8 cellular contexts compared by ENCODE assay signal in genomic region chr19:53554804-53555203, GRCh38. TPM values are rescaled to one million over a fixed set of nuclear protein-coding genes. Genes with fewer than 3 reads are reported as not detected.
DNase-seq lines count a peak whose midpoint lies in the region; ATAC-seq and FAIRE-seq lines count a peak whose summit lies in the region.
"Had no signal": no experiment of that assay in that cellular context is flagged by ENCODE, and none has a peak within 500 bp of the region (broad histone marks: within the 10 kb centered on the region; RNA-seq: fewer than 3 reads in every experiment).

No MANE protein-coding gene starts in this region.

- H3K4me1 ChIP-seq in right cardiac atrium (ENCODE audit: control insufficient read depth, insufficient read depth, low read length): no peaks in the 10 kb centered on the region
- H3K4me1 ChIP-seq in stomach smooth muscle (ENCODE audit: control insufficient read depth, insufficient read depth, low read length): peaks cover 6% of the 10 kb centered on the region
- H3K4me1 ChIP-seq in HAP-1: no peaks in the 10 kb centered on the region

- in situ Hi-C loops in HAP-1 (cut with MboI; ENCODE audit: low sequenced_read_pairs): no loop called here

- H3K9ac ChIP-seq in stomach smooth muscle (ENCODE audit: low read length in 2 of 2): peak overlapping the region; percentile 79 to 81

- H3K36me3 ChIP-seq in stomach smooth muscle (ENCODE audit: control insufficient read depth in 2 of 2, insufficient read depth in 2 of 2, low read length in 2 of 2): peaks cover 2 to 6% of the 10 kb centered on the region in 2 donors
- no peaks in the 10 kb centered on the region; the same call in 1 of the 2 replicates for H3K36me3 ChIP-seq in HAP-1 (replicated peaks)

- H3K27ac Mint-ChIP-seq in activated naive CD4-positive, alpha-beta T cell treated with anti-CD3 and anti-CD28 coated beads, Interleukin-2, amount 50 U/mL, for 72 hours: peak overlapping the region; percentile 98 to 99

- no peak for FAIRE-seq in GM19239 (lab: Jason Lieb, UNC)

- intact Hi-C loops in right cardiac atrium (cut with DNase I): no loop called here

- H3K36me3 Mint-ChIP-seq in activated naive CD4-positive, alpha-beta T cell treated with anti-CD3 and anti-CD28 coated beads, Interleukin-2, amount 50 U/mL, for 72 hours: peaks cover 17 to 73% of the 10 kb centered on the region in 2 donors

- peak overlapping the region; percentile 53 for H3K27ac ChIP-seq in right cardiac atrium (ENCODE audit: low read length)
- H3K27ac ChIP-seq in stomach smooth muscle (ENCODE audit: low read length): peak overlapping the region; percentile 91

- H3K9me3 Mint-ChIP-seq in activated naive CD4-positive, alpha-beta T cell treated with anti-CD3 and anti-CD28 coated beads, Interleukin-2, amount 50 U/mL, for 72 hours: peaks cover 0 to 2% of the 10 kb centered on the region in 2 donors

- H3K9me3 ChIP-seq in right cardiac atrium (ENCODE audit: control insufficient read depth, low read length) (no peaks in the 10 kb centered on the region), stomach smooth muscle (ENCODE audit: control insufficient read depth in 2 of 2, low read length in 2 of 2) (no peaks in the 10 kb centered on the region), HAP-1 (no peaks in the 10 kb centered on the region)

- DNase-seq in activated naive CD4-positive, alpha-beta T cell treated with anti-CD3 and anti-CD28 coated beads, Interleukin-2, amount 50 U/mL, for 72 hours (ENCODE audit: low spot score in 2 of 2): no peak
- no peak for DNase-seq in right cardiac atrium
- no peak for DNase-seq in HAP-1 (ENCODE audit: low spot score in 2 of 2)
- no peak for DNase-seq in DMS79 treated with DMSO at 0.1 percent for 48 hours (lab: John Stamatoyannopoulos, UW)
- no peak for DNase-seq in GM19239 (ENCODE audit: insufficient read length, low spot score)

- H3K27me3 ChIP-seq in right cardiac atrium (ENCODE audit: control insufficient read depth, insufficient read depth) (no peaks in the 10 kb centered on the region), stomach smooth muscle (ENCODE audit: control insufficient read depth in 1 of 2, insufficient read depth in 2 of 2, low read length in 2 of 2) (no peaks in the 10 kb centered on the region), HAP-1 (ENCODE audit: low read depth) (no peaks in the 10 kb centered on the region)

- peak overlapping the region; percentile 26 for H3K4me3 ChIP-seq in right cardiac atrium (ENCODE audit: low read length)
- H3K4me3 ChIP-seq in stomach smooth muscle (ENCODE audit: low read length in 2 of 2): peak overlapping the region; percentile 58 to 83
- H3K4me3 ChIP-seq in HAP-1: no peak overlapping the region

- peak; percentile 14 for ATAC-seq in HG02840 (IDR thresholded peaks at IDR 0.05; ENCODE audit: low FRiP score, unreplicated experiment)
- peak in 1 of 2 donors; percentile 41 for ATAC-seq in activated naive CD4-positive, alpha-beta T cell treated with anti-CD3 and anti-CD28 coated beads, Interleukin-2, amount 50 U/mL, for 72 hours
- ATAC-seq in right cardiac atrium: peak in 1 of 2 donors; percentile 33
- ATAC-seq: HCT116 had no signal

- 54% methylated on average over 24 of the region's 24 CpGs for WGBS in right cardiac atrium

RNA-seq across cellular contexts. Expression of gene ZNF331, which starts 16.9 kb away (rescaled TPM):
- 10 to 100 TPM; 28.7 to 69.3 TPM for total RNA-seq in activated naive CD4-positive, alpha-beta T cell treated with anti-CD3 and anti-CD28 coated beads, Interleukin-2, amount 50 U/mL, for 72 hours
- 10 to 100 TPM; 11.7 to 30.3 (median 15.2) TPM for total RNA-seq in right cardiac atrium
- 22.2 TPM for polyA plus RNA-seq in right cardiac atrium
